15 cellular contexts compared by ENCODE assay signal in genomic region chr7:30240401-30240800, GRCh38. TPM values are rescaled to one million over a fixed set of nuclear protein-coding genes. Genes with fewer than 3 reads are reported as not detected.
DNase-seq lines count a peak whose midpoint lies in the region; ATAC-seq and TF ChIP-seq lines count a peak whose summit lies in the region.
"Had no signal": no experiment of that assay in that cellular context is flagged by ENCODE, and none has a peak within 500 bp of the region (broad histone marks: within the 10 kb centered on the region; RNA-seq: fewer than 3 reads in every experiment).

No MANE protein-coding gene starts in this region.

- H3K27me3 ChIP-seq in heart left ventricle = no peaks in the 10 kb centered on the region
- H3K27me3 ChIP-seq: colonic mucosa, tibial artery had no signal

- H3K27ac ChIP-seq in heart left ventricle = peak overlapping the region in 1 of 12 donors; percentile 41
- H3K27ac ChIP-seq: colonic mucosa, tibial artery had no signal

- intact Hi-C loops in Right ventricle myocardium inferior (cut with DNase I) (no loop called here), cardiac septum (cut with DNase I) (no loop called here), heart left ventricle (cut with DNase I) (loop anchor here in 1 of 10 donors (10.0 kb wide), 1 partner anchor 66 kb away; no protein-coding TSS in a partner anchor)

- no peaks in the 10 kb centered on the region for H3K36me3 ChIP-seq in heart left ventricle
- H3K36me3 ChIP-seq: colonic mucosa, tibial artery had no signal

- ATAC-seq in Right ventricle myocardium inferior (peak; percentile 74), heart left ventricle (peak; percentile 60 to 83 (median 66)), GM18502 (IDR thresholded peaks at IDR 0.05; ENCODE audit: poor library complexity, unreplicated experiment) (no peak), GM21737 (IDR thresholded peaks at IDR 0.05; ENCODE audit: unreplicated experiment) (no peak)
- ATAC-seq: naive thymus-derived CD4-positive, alpha-beta T cell; sciatic nerve had no signal

- 28 to 51% (median 36%) methylated on average over 2 of the region's 2 CpGs for WGBS in heart left ventricle, 4 donors

- H3K4me3 ChIP-seq in heart left ventricle = no peak overlapping the region
- H3K4me3 ChIP-seq: colonic mucosa, tibial artery had no signal

- no peak for TF ChIP-seq CTCF in heart left ventricle (IDR thresholded peaks at IDR 0.05)

- DNase-seq in Right ventricle myocardium inferior (ENCODE audit: missing footprints) (no peak), cardiac septum (ENCODE audit: low spot score) (no peak), OCI-M1 (lab: John Stamatoyannopoulos, UW) (peak; percentile 80), heart left ventricle (no peak), putamen (ENCODE audit: low spot score) (no peak), NCI-H1436 treated with DMSO at 0.1 percent for 48 hours (lab: John Stamatoyannopoulos, UW) (no peak)
- DNase-seq: colonic mucosa; DMS 273 treated with DMSO at 0.1 percent for 48 hours; naive thymus-derived CD4-positive, alpha-beta T cell; NCI-H1048; NCI-H69; tibial artery had no signal

- peaks cover 0 to 5% (median 0%) of the 10 kb centered on the region in 12 donors for H3K9me3 ChIP-seq in heart left ventricle
- H3K9me3 ChIP-seq: colonic mucosa, tibial artery had no signal

- peaks cover 0 to 32% (median 13%) of the 10 kb centered on the region in 12 donors for H3K4me1 ChIP-seq in heart left ventricle
- H3K4me1 ChIP-seq: colonic mucosa had no signal

- no peak for TF ChIP-seq POLR2A in heart left ventricle (IDR thresholded peaks at IDR 0.05)

RNA-seq across cellular contexts. Expression of gene ZNRF2, which starts 44.0 kb away (rescaled TPM):
- total RNA-seq in Right ventricle myocardium inferior (8.7 TPM), cardiac septum (11.7 TPM), heart left ventricle (10 to 100 TPM in 6 of 9 donors, 1 to 10 TPM in 3; 7.3 to 15.2 (median 10.9) TPM)
- polyA plus RNA-seq in heart left ventricle = 1 to 10 TPM; 2.7 to 6.1 TPM

Comparison
In these comparisons a context has a peak if more than half of its experiments do, and no peak if none do; other contexts are left out.
1. ATAC-seq: peak in Right ventricle myocardium inferior (single experiment) and heart left ventricle (4 of 4); none in GM18502 (single experiment) and GM21737 (single experiment).